ENCODE assay signal across 23 cellular contexts in the genomic region with DNA sequence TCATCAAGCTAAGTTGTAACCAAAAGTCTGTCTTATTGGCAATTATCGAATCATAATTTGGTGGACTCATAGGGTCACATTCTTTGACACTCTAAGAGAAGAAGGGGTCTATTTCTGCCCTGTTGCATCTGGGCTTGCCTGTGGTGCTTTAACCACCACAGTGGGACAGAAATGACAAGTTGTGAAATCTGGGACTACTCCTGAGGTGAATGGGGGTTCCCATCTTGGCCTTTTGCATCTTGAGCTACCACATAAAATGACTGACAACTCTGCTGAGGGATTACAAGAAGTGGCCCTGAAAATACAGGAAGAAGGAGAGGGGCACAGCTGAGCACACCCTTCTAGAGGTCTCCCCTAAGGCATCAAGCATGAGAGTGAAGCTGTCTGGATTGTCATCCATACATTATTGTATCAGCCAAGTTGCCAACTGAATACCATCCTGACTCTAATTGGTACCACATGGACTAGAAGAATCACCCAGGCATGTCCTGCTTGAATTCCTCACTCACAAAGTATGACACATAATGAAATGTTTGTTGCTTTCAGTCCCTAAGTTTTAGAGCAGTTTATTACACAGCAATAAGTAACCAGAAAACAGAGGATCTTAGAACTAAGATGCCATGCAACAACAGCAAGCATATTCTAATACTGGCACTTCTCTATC.
DNase-seq lines count a peak whose midpoint lies in the region; ATAC-seq and TF ChIP-seq lines count a peak whose summit lies in the region.
"Had no signal": no experiment of that assay in that cellular context is flagged by ENCODE, and none has a peak within 500 bp of the region (broad histone marks: within the 10 kb centered on the region; RNA-seq: fewer than 3 reads in every experiment).

No MANE protein-coding gene starts in this region.

- no peak overlapping the region for H3K14ac ChIP-seq in trophoblast cell (ENCODE audit: low read length)

- no peak overlapping the region for H2BK12ac ChIP-seq in trophoblast cell (ENCODE audit: low read length)

- no peaks in the 10 kb centered on the region for H3F3A ChIP-seq in SK-N-SH (replicated peaks; ENCODE audit: insufficient read depth)

- DNase-seq in GM12865 (ENCODE audit: low read depth), result peak; percentile 1
- peak; percentile 3 for DNase-seq in SK-N-SH
- peak; percentile 3 for DNase-seq in fibroblast of gingiva (ENCODE audit: low read depth)
- no peak for DNase-seq in trophoblast cell
- no peak for DNase-seq in effector CD8-positive, alpha-beta T cell (lab: John Stamatoyannopoulos, UW)
- DNase-seq in NCI-H2171 treated with DMSO at 0.1 percent for 48 hours (lab: John Stamatoyannopoulos, UW), result no peak
- no peak for DNase-seq in naive thymus-derived CD4-positive, alpha-beta T cell
- DNase-seq: activated B cell treated with CpG ODN at 0.5 μM for 24 hours; activated CD4-positive, alpha-beta T cell treated with anti-CD3 and anti-CD28 coated beads, Interleukin-2, amount 50 U/mL, for 48 hours; activated effector memory CD4-positive, alpha-beta T cell treated with anti-CD3 and anti-CD28 coated beads, Interleukin-2, amount 50 U/mL, for 16 hours; CD8-positive, alpha-beta memory T cell; cortex of kidney; DMS53; hippocampal formation; MM.1S; NCI-H1417 treated with DMSO at 0.1 percent for 48 hours; NCI-H2107; NCI-H510A; small intestine; stimulated activated CD4-positive, alpha-beta T cell treated with anti-CD3 and anti-CD28 coated beads, Interleukin-2, amount 100 ng/mL, for 48 hours; stimulated activated naive B cell treated with anti-CD40 and anti-IgM and Interleukin-4, amounts not matched to agents 10 μg/mL and 1 μg/mL and 100 μg/mL, for 72 hours; testis had no signal

- TF ChIP-seq EP300 in SK-N-SH (IDR thresholded peaks at IDR 0.05; ENCODE audit: borderline replicate concordance in 1 of 2, low read depth in 1 of 2, low read length in 1 of 2), result peak in 1 of 2 experiments; percentile 34; a peak in 1 of 4 replicates

- H4K20me1 ChIP-seq in SK-N-SH (ENCODE audit: insufficient read depth), result no peaks in the 10 kb centered on the region

- intact Hi-C loops in naive thymus-derived CD4-positive, alpha-beta T cell (cut with micrococcal nuclease), result no loop called here

- no peak overlapping the region for H4K12ac ChIP-seq in trophoblast cell (ENCODE audit: low read depth, low read length)

- CTCF ChIA-PET in SK-N-SH (lab: Yijun Ruan, JAX), result interaction anchor here (0.6 to 1.3 kb wide), 2 partner anchors 12 to 25 kb away, joined by 3 read pairs; no protein-coding TSS in a partner anchor
- CTCF ChIA-PET in naive thymus-derived CD4-positive, alpha-beta T cell (lab: Charles Lee), result no interaction called here

- H3K9me3 ChIP-seq in SK-N-SH, result no peaks in the 10 kb centered on the region
- no peaks in the 10 kb centered on the region for H3K9me3 ChIP-seq in trophoblast cell (ENCODE audit: insufficient read depth, low read depth, low read length)
- H3K9me3 ChIP-seq in naive thymus-derived CD4-positive, alpha-beta T cell (ENCODE audit: control insufficient read depth in 2 of 3, low read length in 3 of 3), result no peaks in the 10 kb centered on the region
- H3K9me3 ChIP-seq: testis had no signal

- no peaks in the 10 kb centered on the region; the same call in 1 of the 2 replicates for H3K9me2 ChIP-seq in SK-N-SH

- ATAC-seq in naive thymus-derived CD4-positive, alpha-beta T cell, result no peak
- ATAC-seq: stimulated activated naive B cell treated with anti-CD40 and anti-IgM and Interleukin-4, amounts not matched to agents 10 μg/mL and 1 μg/mL and 100 μg/mL, for 72 hours had no signal

- H3K27ac ChIP-seq in SK-N-SH (ENCODE audit: low read depth in 2 of 2, low read length in 1 of 2), result peak overlapping the region in 1 of 2 experiments; percentile 53; a peak in 2 of 4 replicates
- H3K27ac ChIP-seq in trophoblast cell (ENCODE audit: low read depth, low read length), result no peak overlapping the region
- H3K27ac ChIP-seq in naive thymus-derived CD4-positive, alpha-beta T cell (ENCODE audit: low read depth, low read length), result no peak overlapping the region
- H3K27ac ChIP-seq: testis had no signal

- H3K9ac ChIP-seq in SK-N-SH (no peak overlapping the region), trophoblast cell (ENCODE audit: low read length) (no peak overlapping the region)

- H3K4me1 ChIP-seq in SK-N-SH (ENCODE audit: control insufficient read depth in 1 of 2, insufficient read depth in 2 of 2, low read depth in 1 of 2, low read length in 1 of 2) (peaks cover 0 to 4% of the 10 kb centered on the region in 2 experiments; a peak in 1 of 4 replicates), trophoblast cell (ENCODE audit: control insufficient read depth in 1 of 2, insufficient read depth in 2 of 2, low read length in 2 of 2) (no peaks in the 10 kb centered on the region)
- H3K4me1 ChIP-seq in naive thymus-derived CD4-positive, alpha-beta T cell (ENCODE audit: control insufficient read depth in 2 of 2, insufficient read depth in 2 of 2, low read length in 2 of 2), result no peaks in the 10 kb centered on the region
- H3K4me1 ChIP-seq: testis had no signal

- POLR2A ChIA-PET in SK-N-SH (lab: Yijun Ruan, JAX), result no interaction called here
- POLR2A ChIA-PET in naive thymus-derived CD4-positive, alpha-beta T cell (lab: Charles Lee), result no interaction called here

- no peak overlapping the region for H3K4ac ChIP-seq in trophoblast cell (ENCODE audit: low read depth, low read length)

- H4K91ac ChIP-seq in trophoblast cell (ENCODE audit: low read depth, low read length), result no peak overlapping the region

- no peak overlapping the region for H2AFZ ChIP-seq in SK-N-SH (ENCODE audit: low read depth)
- H2AFZ ChIP-seq in trophoblast cell (ENCODE audit: insufficient read depth, low read length, poor library complexity), result no peak overlapping the region

- H2AK5ac ChIP-seq in trophoblast cell (ENCODE audit: low read length), result no peak overlapping the region

- H3K27me3 ChIP-seq in SK-N-SH (ENCODE audit: insufficient read depth) (no peaks in the 10 kb centered on the region), trophoblast cell (ENCODE audit: insufficient read depth, low read length) (no peaks in the 10 kb centered on the region)
- H3K27me3 ChIP-seq in naive thymus-derived CD4-positive, alpha-beta T cell (ENCODE audit: control insufficient read depth in 2 of 2, insufficient read depth in 2 of 2, low read length in 2 of 2), result no peaks in the 10 kb centered on the region
- H3K27me3 ChIP-seq: testis had no signal

- H3K27me3 Mint-ChIP-seq in naive thymus-derived CD4-positive, alpha-beta T cell, result no peaks in the 10 kb centered on the region
- H3K27me3 Mint-ChIP-seq: activated B cell treated with CpG ODN at 0.5 μM for 24 hours; CD8-positive, alpha-beta memory T cell; IgD-negative memory B cell; stimulated activated naive B cell treated with anti-CD40 and anti-IgM and Interleukin-4, amounts not matched to agents 10 μg/mL and 1 μg/mL and 100 μg/mL, for 72 hours had no signal

- no peak overlapping the region for H3K4me3 ChIP-seq in GM12865 (ENCODE audit: low read depth, low read length)
- no peak overlapping the region for H3K4me3 ChIP-seq in SK-N-SH (ENCODE audit: low read depth in 2 of 2, low read length in 1 of 2)
- H3K4me3 ChIP-seq in trophoblast cell (ENCODE audit: low read depth, low read length), result no peak overlapping the region
- no peak overlapping the region for H3K4me3 ChIP-seq in naive thymus-derived CD4-positive, alpha-beta T cell (ENCODE audit: low read length)
- H3K4me3 ChIP-seq: testis had no signal

- no peak overlapping the region for H3K4me3 Mint-ChIP-seq in naive thymus-derived CD4-positive, alpha-beta T cell
- H3K4me3 Mint-ChIP-seq: activated B cell treated with CpG ODN at 0.5 μM for 24 hours; CD8-positive, alpha-beta memory T cell; IgD-negative memory B cell; stimulated activated naive B cell treated with anti-CD40 and anti-IgM and Interleukin-4, amounts not matched to agents 10 μg/mL and 1 μg/mL and 100 μg/mL, for 72 hours had no signal

- H3K36me3 ChIP-seq in SK-N-SH (replicated peaks in 1 of 2; ENCODE audit: control insufficient read depth in 1 of 2, insufficient read depth in 2 of 2, low read length in 1 of 2) (no peaks in the 10 kb centered on the region), trophoblast cell (ENCODE audit: control insufficient read depth in 1 of 2, insufficient read depth in 2 of 2, low read length in 2 of 2) (no peaks in the 10 kb centered on the region)
- no peaks in the 10 kb centered on the region for H3K36me3 ChIP-seq in naive thymus-derived CD4-positive, alpha-beta T cell (ENCODE audit: control insufficient read depth in 2 of 3, insufficient read depth in 3 of 3, low read length in 3 of 3)

- no peak overlapping the region for H2BK120ac ChIP-seq in trophoblast cell (ENCODE audit: insufficient read depth, low read length, poor library complexity)

- no peak overlapping the region for H3K18ac ChIP-seq in trophoblast cell (ENCODE audit: low read length)

- no peaks in the 10 kb centered on the region for H3K36me3 Mint-ChIP-seq in naive thymus-derived CD4-positive, alpha-beta T cell
- H3K36me3 Mint-ChIP-seq: CD8-positive, alpha-beta memory T cell; stimulated activated naive B cell treated with anti-CD40 and anti-IgM and Interleukin-4, amounts not matched to agents 10 μg/mL and 1 μg/mL and 100 μg/mL, for 72 hours had no signal

- no peaks in the 10 kb centered on the region for H3K79me2 ChIP-seq in SK-N-SH (ENCODE audit: insufficient read depth)
- no peaks in the 10 kb centered on the region for H3K79me2 ChIP-seq in trophoblast cell (ENCODE audit: control insufficient read depth, insufficient read depth, low read length, poor library complexity)

- peak overlapping the region; percentile 46 for H3K23ac ChIP-seq in trophoblast cell (ENCODE audit: low read length)

- H3K27ac Mint-ChIP-seq in naive thymus-derived CD4-positive, alpha-beta T cell, result no peak overlapping the region
- H3K27ac Mint-ChIP-seq: activated B cell treated with CpG ODN at 0.5 μM for 24 hours; CD8-positive, alpha-beta memory T cell; IgD-negative memory B cell; stimulated activated naive B cell treated with anti-CD40 and anti-IgM and Interleukin-4, amounts not matched to agents 10 μg/mL and 1 μg/mL and 100 μg/mL, for 72 hours had no signal

- no peak overlapping the region for H3K4me2 ChIP-seq in SK-N-SH
- H3K4me2 ChIP-seq in trophoblast cell (ENCODE audit: low read length), result no peak overlapping the region

- no peak overlapping the region for H2BK5ac ChIP-seq in trophoblast cell (ENCODE audit: low read depth, low read length, poor library complexity)

- WGBS in SK-N-SH (ENCODE audit: low lambda C conversion rate), result 77% methylated on average over 1 of the region's 1 CpG
- WGBS in trophoblast cell (ENCODE audit: extremely low coverage, insufficient coverage, insufficient read length), result no CpG with 5 or more reads among the region's 1 CpG

- no peak overlapping the region for H4K8ac ChIP-seq in trophoblast cell (ENCODE audit: low read depth, low read length)

- TF ChIP-seq CTCF in GM12865 (IDR thresholded peaks at IDR 0.05; ENCODE audit: insufficient read depth, low read depth, low read length, missing control alignments) (no peak), SK-N-SH (IDR thresholded peaks at IDR 0.05) (no peak)

- peaks cover 0 to 20% (median 4%) of the 10 kb centered on the region in 11 donors for H3K9me3 Mint-ChIP-seq in naive thymus-derived CD4-positive, alpha-beta T cell
- H3K9me3 Mint-ChIP-seq: activated B cell treated with CpG ODN at 0.5 μM for 24 hours had no signal

- no peaks in the 10 kb centered on the region for H3K4me1 Mint-ChIP-seq in naive thymus-derived CD4-positive, alpha-beta T cell
- H3K4me1 Mint-ChIP-seq: activated B cell treated with CpG ODN at 0.5 μM for 24 hours; CD8-positive, alpha-beta memory T cell; IgD-negative memory B cell; stimulated activated naive B cell treated with anti-CD40 and anti-IgM and Interleukin-4, amounts not matched to agents 10 μg/mL and 1 μg/mL and 100 μg/mL, for 72 hours had no signal

- H3K79me1 ChIP-seq in trophoblast cell (ENCODE audit: low read length), result no peaks in the 10 kb centered on the region

- no peak for TF ChIP-seq RAD21 in SK-N-SH (IDR thresholded peaks at IDR 0.05; ENCODE audit: low read length)

Comparison
In these comparisons a context has a peak if more than half of its experiments do, and no peak if none do; other contexts are left out.
1. DNase-seq: peak in GM12865 (single experiment), SK-N-SH (single experiment) and fibroblast of gingiva (single experiment); none in trophoblast cell (0 of 2), effector CD8-positive, alpha-beta T cell (single experiment), NCI-H2171 treated with DMSO at 0.1 percent for 48 hours (single experiment) and naive thymus-derived CD4-positive, alpha-beta T cell (0 of 9).